In genomic region chr14:85853996-85854526, GRCh38 we compare ENCODE assay signal across 30 cellular contexts.
DNase-seq lines count a peak whose midpoint lies in the region; ATAC-seq, FAIRE-seq and TF ChIP-seq lines count a peak whose summit lies in the region.
"Had no signal": no experiment of that assay in that cellular context is flagged by ENCODE, and none has a peak within 500 bp of the region (broad histone marks: within the 10 kb centered on the region; RNA-seq: fewer than 3 reads in every experiment).

No MANE protein-coding gene starts in this region.

- H3K36me3 ChIP-seq in adipocyte (ENCODE audit: control insufficient read depth, insufficient read depth, low read length, severe bottlenecking) (no peaks in the 10 kb centered on the region), kidney (ENCODE audit: control insufficient read depth in 1 of 2, insufficient read depth in 2 of 2, low read length in 2 of 2) (no peaks in the 10 kb centered on the region)
- H3K36me3 ChIP-seq: BLaER1 treated with 17β-estradiol and CSF1 and Interleukin-3, amounts not matched to agents 10 nM and 100 nM; neutrophil; SJSA1; thoracic aorta; WERI-Rb-1 had no signal

- no peak for FAIRE-seq in kidney (lab: Jason Lieb, UNC)
- FAIRE-seq: GM12892, urothelium cell line had no signal

- H3K4me3 ChIP-seq in adipocyte (ENCODE audit: low read length) (no peak overlapping the region), kidney (ENCODE audit: low read length in 2 of 2) (no peak overlapping the region)
- H3K4me3 ChIP-seq: BLaER1 treated with 17β-estradiol and CSF1 and Interleukin-3, amounts not matched to agents 10 nM and 100 nM; body of pancreas; SJSA1; thoracic aorta had no signal

- H3K27ac ChIP-seq in kidney (ENCODE audit: low read depth in 2 of 2, low read length in 2 of 2), result no peak overlapping the region
- H3K27ac ChIP-seq: BLaER1 treated with 17β-estradiol and CSF1 and Interleukin-3, amounts not matched to agents 10 nM and 100 nM; body of pancreas; neutrophil; SJSA1; thoracic aorta; WERI-Rb-1 had no signal

- intact Hi-C loops in kidney (cut with DNase I), result no loop called here

- DNase-seq in AG20443 (ENCODE audit: low spot score) (peak; percentile 9), NCI-H1436 treated with DMSO at 0.1 percent for 48 hours (lab: John Stamatoyannopoulos, UW) (peak; percentile 23), adipocyte (ENCODE audit: low read depth) (peak; percentile 81), dermis blood vessel endothelial cell (no peak), kidney (no peak)
- DNase-seq: ACHN; activated CD4-positive, alpha-beta T cell treated with anti-CD3 and anti-CD28 coated beads for 4 hours; activated CD8-positive, alpha-beta T cell treated with anti-CD3 and anti-CD28 coated beads, Interleukin-2, amount 10 ng/mL, durations not matched to agents 7 days and 5 days; activated naive CD4-positive, alpha-beta T cell treated with anti-CD3 and anti-CD28 coated beads, Interleukin-2, amount 10 ng/mL, durations not matched to agents 7 days and 5 days; body of pancreas; DMS153; head of caudate nucleus; IMR-90; NCI-H1694; NCI-H526; right cardiac atrium; stimulated activated CD4-positive, alpha-beta T cell treated with anti-CD3 and anti-CD28 coated beads, Interleukin-2, amount 100 ng/mL, for 24 hours; stimulated activated naive CD8-positive, alpha-beta T cell treated with anti-CD3 and anti-CD28 coated beads, Interleukin-15, Interleukin-2, amounts not matched to agents 100 U/mL and 50 U/mL, for 24 hours; T-cell; WERI-Rb-1 had no signal

- no peak overlapping the region for H3K4me3 Mint-ChIP-seq in nephron
- H3K4me3 Mint-ChIP-seq: activated CD8-positive, alpha-beta T cell treated with anti-CD3 and anti-CD28 coated beads, Interleukin-2, amount 10 ng/mL, durations not matched to agents 7 days and 5 days; activated naive CD4-positive, alpha-beta T cell treated with anti-CD3 and anti-CD28 coated beads, Interleukin-2, amount 10 ng/mL, durations not matched to agents 7 days and 5 days; activated T-helper 17 cell treated with anti-CD3 and anti-CD28 coated beads, Interleukin-2, amount 50 U/mL, for 72 hours; central memory CD8-positive, alpha-beta T cell; T-cell had no signal

- H3K27me3 Mint-ChIP-seq in nephron (ENCODE audit: low read depth), result no peaks in the 10 kb centered on the region
- H3K27me3 Mint-ChIP-seq: activated naive CD4-positive, alpha-beta T cell treated with anti-CD3 and anti-CD28 coated beads, Interleukin-2, amount 10 ng/mL, durations not matched to agents 7 days and 5 days had no signal

- H3K4me1 ChIP-seq in adipocyte (ENCODE audit: control insufficient read depth, insufficient read depth, low read length), result peaks cover 24% of the 10 kb centered on the region
- no peaks in the 10 kb centered on the region for H3K4me1 ChIP-seq in kidney (ENCODE audit: control insufficient read depth in 1 of 2, insufficient read depth in 1 of 2, low read depth in 1 of 2, low read length in 2 of 2)
- H3K4me1 ChIP-seq: BLaER1 treated with 17β-estradiol and CSF1 and Interleukin-3, amounts not matched to agents 10 nM and 100 nM; body of pancreas; SJSA1 had no signal

- H3K27me3 ChIP-seq in adipocyte (replicated peaks; ENCODE audit: control insufficient read depth, insufficient read depth, low read length), result no peaks in the 10 kb centered on the region
- H3K27me3 ChIP-seq: BLaER1 treated with 17β-estradiol and CSF1 and Interleukin-3, amounts not matched to agents 10 nM and 100 nM; body of pancreas; neutrophil; SJSA1 had no signal

- peak overlapping the region; percentile 31 for H3K9ac ChIP-seq in adipocyte (ENCODE audit: low read length)
- H3K9ac ChIP-seq in kidney (ENCODE audit: low read length in 2 of 2), result no peak overlapping the region
- H3K9ac ChIP-seq: BLaER1 treated with 17β-estradiol and CSF1 and Interleukin-3, amounts not matched to agents 10 nM and 100 nM had no signal

- H3K36me3 Mint-ChIP-seq in nephron (ENCODE audit: low read depth), result no peaks in the 10 kb centered on the region
- H3K36me3 Mint-ChIP-seq: activated naive CD4-positive, alpha-beta T cell treated with anti-CD3 and anti-CD28 coated beads, Interleukin-2, amount 10 ng/mL, durations not matched to agents 7 days and 5 days; T-cell had no signal

- TF ChIP-seq CTCF in nephron (IDR thresholded peaks at IDR 0.05; ENCODE audit: unreplicated experiment in 3 of 3) (no peak), kidney (IDR thresholded peaks at IDR 0.05; ENCODE audit: borderline replicate concordance, extremely low read depth, insufficient read depth) (no peak)

- H3K4me1 Mint-ChIP-seq in nephron, result peaks cover 11% of the 10 kb centered on the region
- H3K4me1 Mint-ChIP-seq: activated naive CD4-positive, alpha-beta T cell treated with anti-CD3 and anti-CD28 coated beads, Interleukin-2, amount 10 ng/mL, durations not matched to agents 7 days and 5 days; activated T-helper 17 cell treated with anti-CD3 and anti-CD28 coated beads, Interleukin-2, amount 50 U/mL, for 72 hours; central memory CD8-positive, alpha-beta T cell had no signal

- H3K9me3 ChIP-seq in adipocyte (ENCODE audit: control insufficient read depth, low read length) (no peaks in the 10 kb centered on the region), kidney (ENCODE audit: control insufficient read depth in 1 of 2, low read length in 2 of 2) (no peaks in the 10 kb centered on the region)
- H3K9me3 ChIP-seq: BLaER1 treated with 17β-estradiol and CSF1 and Interleukin-3, amounts not matched to agents 10 nM and 100 nM; body of pancreas; neutrophil; SJSA1; thoracic aorta had no signal

- H3K9me3 Mint-ChIP-seq in nephron, result peaks cover 2% of the 10 kb centered on the region
- H3K9me3 Mint-ChIP-seq: central memory CD8-positive, alpha-beta T cell; T-cell had no signal

- H3K27ac Mint-ChIP-seq in nephron, result peak overlapping the region in 2 of 3 experiments; percentile 9 to 32
- H3K27ac Mint-ChIP-seq: activated CD8-positive, alpha-beta T cell treated with anti-CD3 and anti-CD28 coated beads, Interleukin-2, amount 10 ng/mL, durations not matched to agents 7 days and 5 days; activated naive CD4-positive, alpha-beta T cell treated with anti-CD3 and anti-CD28 coated beads, Interleukin-2, amount 10 ng/mL, durations not matched to agents 7 days and 5 days; activated T-helper 17 cell treated with anti-CD3 and anti-CD28 coated beads, Interleukin-2, amount 50 U/mL, for 72 hours; T-cell had no signal

- ATAC-seq in HG02870 (IDR thresholded peaks at IDR 0.05; ENCODE audit: unreplicated experiment), result no peak
- ATAC-seq: activated CD8-positive, alpha-beta T cell treated with anti-CD3 and anti-CD28 coated beads, Interleukin-2, amount 10 ng/mL, durations not matched to agents 7 days and 5 days; activated T-helper 17 cell treated with anti-CD3 and anti-CD28 coated beads, Interleukin-2, amount 50 U/mL, for 72 hours; body of pancreas; right cardiac atrium; stimulated activated naive CD8-positive, alpha-beta T cell treated with anti-CD3 and anti-CD28 coated beads, Interleukin-15, Interleukin-2, amounts not matched to agents 100 U/mL and 50 U/mL, for 24 hours; T-cell had no signal

Comparison
In these comparisons a context has a peak if more than half of its experiments do, and no peak if none do; other contexts are left out.
1. DNase-seq: peak in AG20443 (single experiment), NCI-H1436 treated with DMSO at 0.1 percent for 48 hours (single experiment) and adipocyte (single experiment); none in dermis blood vessel endothelial cell (single experiment) and kidney (single experiment).